In the genomic region with DNA sequence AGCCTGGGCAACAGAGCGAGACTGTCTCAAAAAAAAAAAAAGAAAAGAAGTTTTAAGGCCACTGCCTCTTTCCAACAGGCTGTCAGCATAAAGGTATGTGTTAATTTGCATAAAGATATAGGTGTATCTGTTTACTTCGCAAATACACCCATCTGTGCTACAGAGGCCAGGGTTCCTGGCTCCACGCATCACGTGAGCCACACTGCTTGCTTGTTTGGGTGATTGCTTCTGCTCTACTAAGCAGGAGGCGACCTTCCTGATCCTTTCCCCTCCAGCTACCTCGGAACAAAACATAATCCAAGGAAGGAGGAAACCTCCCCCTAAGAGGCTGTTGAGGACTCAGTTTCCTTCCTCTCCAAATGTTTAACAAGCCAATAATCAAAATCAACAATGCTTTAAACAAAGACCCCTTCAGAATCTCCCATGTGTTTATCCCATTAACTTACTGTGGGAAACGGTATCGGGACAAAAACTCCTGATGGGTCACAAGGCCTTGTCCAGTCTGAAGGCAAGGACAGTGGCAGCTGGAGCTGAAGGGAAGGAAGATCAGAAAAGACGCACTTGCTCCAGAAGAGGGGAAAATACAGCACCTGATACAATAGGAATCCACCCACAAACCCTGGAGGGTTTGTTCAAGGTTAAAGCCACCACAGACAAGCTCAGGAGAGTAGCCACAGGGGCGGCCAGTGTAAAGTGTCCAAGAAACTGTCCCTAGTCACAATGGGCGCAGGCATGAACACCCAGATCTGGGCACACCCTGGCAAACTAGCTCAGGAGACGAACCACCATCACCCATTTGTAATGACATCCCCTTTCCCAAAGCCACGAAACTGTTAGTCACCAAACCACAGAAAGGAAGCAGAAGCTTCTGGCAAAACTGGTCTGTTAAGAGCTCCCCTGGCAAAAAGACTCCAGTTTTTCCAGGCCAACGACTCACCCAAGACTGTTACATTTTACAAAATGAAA, we compare ENCODE assay signal across 8 cellular contexts. TPM values are rescaled to one million over a fixed set of nuclear protein-coding genes. Genes with fewer than 3 reads are reported as not detected.
DNase-seq lines count a peak whose midpoint lies in the region; ATAC-seq and TF ChIP-seq lines count a peak whose summit lies in the region.

No MANE protein-coding gene starts in this region.

- H3K9me3 Mint-ChIP-seq in Calu3 (ENCODE audit: low read depth, unreplicated experiment): no peaks in the 10 kb centered on the region

- intact Hi-C loops in Calu3 (cut with micrococcal nuclease; ENCODE audit: unreplicated experiment): no loop called here

- CTCF ChIA-PET in Calu3 (lab: Charles Lee): interaction anchor here (0.7 to 1.6 kb wide), 3 partner anchors 15 to 50 kb away, joined by 3 to 5 read pairs (median 4); a partner anchor contains a TSS

- H3K36me3 Mint-ChIP-seq in Calu3 (ENCODE audit: insufficient read depth, unreplicated experiment) (peaks cover 4% of the 10 kb centered on the region), T-helper 17 cell (ENCODE audit: low read depth) (peaks cover 3% of the 10 kb centered on the region)

- H3K27me3 ChIP-seq in muscle layer of duodenum (ENCODE audit: low read depth, low read length): no peaks in the 10 kb centered on the region

- H3K27me3 Mint-ChIP-seq in Calu3 (ENCODE audit: unreplicated experiment) (no peaks in the 10 kb centered on the region), T-helper 17 cell (no peaks in the 10 kb centered on the region)

- H3K9me3 ChIP-seq in muscle layer of duodenum (ENCODE audit: control insufficient read depth in 1 of 2, low read length in 2 of 2) (no peaks in the 10 kb centered on the region), T-helper 17 cell (ENCODE audit: control insufficient read depth, low read length, poor library complexity, severe bottlenecking) (no peaks in the 10 kb centered on the region)

- peak overlapping the region; percentile 39 for H3K4me3 Mint-ChIP-seq in Calu3 (ENCODE audit: low read depth, unreplicated experiment)
- no peak overlapping the region for H3K4me3 Mint-ChIP-seq in T-helper 17 cell

- H3K27ac ChIP-seq in cingulate gyrus (ENCODE audit: low read depth, low read length) (peak overlapping the region; percentile 72), muscle layer of duodenum (ENCODE audit: low read length) (peak overlapping the region; percentile 53)

- peak overlapping the region; percentile 67 for H3K27ac Mint-ChIP-seq in Calu3 (ENCODE audit: unreplicated experiment)
- no peak overlapping the region for H3K27ac Mint-ChIP-seq in T-helper 17 cell

- peaks cover 38% of the 10 kb centered on the region for H3K4me1 Mint-ChIP-seq in Calu3 (ENCODE audit: low read depth, unreplicated experiment)
- peaks cover 10% of the 10 kb centered on the region for H3K4me1 Mint-ChIP-seq in T-helper 17 cell

- BruUV-seq in Calu3 (replicated peaks; lab: Mats Ljungman, UMichigan): no TSS peak

- ATAC-seq in GM19035 (IDR thresholded peaks at IDR 0.05; ENCODE audit: unreplicated experiment) (no peak), T-helper 17 cell (no peak)

- H3K4me1 ChIP-seq in muscle layer of duodenum (ENCODE audit: control insufficient read depth in 1 of 2, insufficient read depth in 2 of 2, low read length in 2 of 2): peaks cover 12 to 18% of the 10 kb centered on the region in 2 donors

- no peak for TF ChIP-seq CTCF in Calu3 (IDR thresholded peaks at IDR 0.05; ENCODE audit: unreplicated experiment)

- no peak overlapping the region for H3K4me3 ChIP-seq in muscle layer of duodenum (ENCODE audit: low read depth in 1 of 2, low read length in 2 of 2)

- no peaks in the 10 kb centered on the region for H3K36me3 ChIP-seq in muscle layer of duodenum (ENCODE audit: control insufficient read depth in 1 of 2, insufficient read depth in 2 of 2, low read length in 2 of 2)

- peak; percentile 50 for DNase-seq in Calu3
- DNase-seq in NCI-H2171 (lab: John Stamatoyannopoulos, UW): peak; percentile 85
- no peak for DNase-seq in activated gamma-delta T cell treated with Interleukin-2 at 50 U/mL for 16 hours
- DNase-seq in T-helper 17 cell: no peak
- no peak for DNase-seq in NCI-H774 (lab: John Stamatoyannopoulos, UW)

RNA-seq across cellular contexts. Expression of a gene that starts 17.2 kb away (rescaled TPM):
- 11.8 and 18.1 TPM in 2 replicates for total RNA-seq in Calu3 (2022)
- total RNA-seq in T-helper 17 cell: 10 to 100 TPM in 1 of 2 donors, 1 to 10 TPM in 1; 9.2 to 10.5 TPM

RNA-seq across cellular contexts. Expression of a gene that starts 50.3 kb away (rescaled TPM):
- total RNA-seq in Calu3 (2022) (19.8 and 22.6 TPM in 2 replicates), T-helper 17 cell (10 to 100 TPM; 19.6 to 19.7 TPM)

RNA-seq across cellular contexts. Expression of a gene that starts 50.4 kb away (rescaled TPM):
- 5.3 and 5.7 TPM in 2 replicates for total RNA-seq in Calu3 (2022)
- total RNA-seq in T-helper 17 cell: 1 to 10 TPM; 2.4 to 2.9 TPM

Comparison
In these comparisons a context has a peak if more than half of its experiments do, and no peak if none do; other contexts are left out.
1. DNase-seq: peak in Calu3 (single experiment) and NCI-H2171 (single experiment); none in activated gamma-delta T cell treated with Interleukin-2 at 50 U/mL for 16 hours (single experiment), T-helper 17 cell (0 of 3) and NCI-H774 (single experiment).